8 cellular contexts compared by ENCODE assay signal in the genomic region with DNA sequence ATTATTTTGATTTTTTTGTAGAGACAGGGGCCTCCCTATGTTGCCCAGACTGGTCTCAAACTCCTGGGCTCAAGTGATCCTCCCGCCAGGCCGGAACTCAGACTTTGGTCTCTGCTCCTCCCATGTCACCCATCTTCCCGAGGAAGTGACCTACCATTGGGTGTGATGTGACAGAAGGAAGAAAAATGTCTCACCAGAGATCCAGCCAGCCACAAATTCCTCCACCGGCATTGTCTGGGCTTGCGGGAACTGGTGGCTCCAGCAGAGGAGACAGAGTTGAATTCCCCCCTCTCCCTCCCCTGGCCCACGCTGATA. TPM values are rescaled to one million over a fixed set of nuclear protein-coding genes. Genes with fewer than 3 reads are reported as not detected.
DNase-seq lines count a peak whose midpoint lies in the region; ATAC-seq, FAIRE-seq and TF ChIP-seq lines count a peak whose summit lies in the region.

No MANE protein-coding gene starts in this region.

- FAIRE-seq in pancreas (lab: Jason Lieb, UNC) (no peak), D721Med (lab: Jason Lieb, UNC) (no peak)

- H3K9me3 ChIP-seq in SU-DHL-6 (ENCODE audit: insufficient read depth, low read length): no peaks in the 10 kb centered on the region
- H3K9me3 ChIP-seq in esophagus squamous epithelium: no peaks in the 10 kb centered on the region
- no peaks in the 10 kb centered on the region for H3K9me3 ChIP-seq in pancreas

- H3K79me2 ChIP-seq in SU-DHL-6 (ENCODE audit: insufficient read depth, low read length): peaks cover 2% of the 10 kb centered on the region

- H3K9me2 ChIP-seq in SU-DHL-6 (replicated peaks; ENCODE audit: insufficient read depth, low read length): no peaks in the 10 kb centered on the region

- 0 out of 2 replicates have a peak, but pooled peaks cover 5% of the 10 kb centered on the region for H3F3A ChIP-seq in SU-DHL-6 (ENCODE audit: insufficient read depth)

- WGBS in esophagus squamous epithelium, 2 donors: 0 to 4% methylated on average over 4 to 5 of the region's 6 CpGs
- 1 to 3% methylated on average over 6 of the region's 6 CpGs for WGBS in pancreas, 2 donors

- TF ChIP-seq CTCF in GM12864 (IDR thresholded peaks at IDR 0.05; ENCODE audit: low read depth, low read length, missing control alignments) (no peak), SU-DHL-6 (IDR thresholded peaks at IDR 0.05; ENCODE audit: insufficient read depth, low read length, poor library complexity, severe bottlenecking) (no peak), esophagus squamous epithelium (IDR thresholded peaks at IDR 0.05) (no peak), pancreas (IDR thresholded peaks at IDR 0.05) (no peak), D721Med (IDR thresholded peaks at IDR 0.05; ENCODE audit: insufficient read depth, missing control alignments) (no peak)

- H3K4me2 ChIP-seq in SU-DHL-6 (ENCODE audit: low read depth, low read length, poor library complexity, severe bottlenecking): peak overlapping the region; percentile 67

- peak overlapping the region; percentile 56 for H3K9ac ChIP-seq in SU-DHL-6 (ENCODE audit: low read length)

- peaks cover 30 to 79% (median 54%) of the 10 kb centered on the region in 3 donors for H3K4me1 ChIP-seq in esophagus squamous epithelium
- H3K4me1 ChIP-seq in pancreas: peaks cover 46 to 59% (median 57%) of the 10 kb centered on the region in 3 donors

- H4K20me1 ChIP-seq in SU-DHL-6 (ENCODE audit: low read depth, low read length): no peaks in the 10 kb centered on the region

- intact Hi-C loops in esophagus squamous epithelium (cut with DNase I): loop anchor here (5.0 kb wide), 1 partner anchor 36 kb away; no protein-coding TSS in a partner anchor
- intact Hi-C loops in pancreas (cut with DNase I): no loop called here

- peak; percentile 10 for ATAC-seq in HG02678 (IDR thresholded peaks at IDR 0.05; ENCODE audit: unreplicated experiment)
- no peak for ATAC-seq in pancreas
- no peak for ATAC-seq in GM21717 (IDR thresholded peaks at IDR 0.05; ENCODE audit: unreplicated experiment)

- H3K27me3 ChIP-seq in SU-DHL-6 (ENCODE audit: low read length) (no peaks in the 10 kb centered on the region), esophagus squamous epithelium (no peaks in the 10 kb centered on the region), pancreas (no peaks in the 10 kb centered on the region)

- H3K36me3 ChIP-seq in SU-DHL-6 (ENCODE audit: low read length) (no peaks in the 10 kb centered on the region), esophagus squamous epithelium (no peaks in the 10 kb centered on the region), pancreas (no peaks in the 10 kb centered on the region)

- no peak for TF ChIP-seq POLR2A in esophagus squamous epithelium (IDR thresholded peaks at IDR 0.05)

- peak overlapping the region; percentile 64 for H3K27ac ChIP-seq in SU-DHL-6 (ENCODE audit: low read depth, low read length)
- H3K27ac ChIP-seq in esophagus squamous epithelium: peak overlapping the region; percentile 95 to 99 (median 98)
- peak overlapping the region; percentile 98 to 99 (median 99) for H3K27ac ChIP-seq in pancreas

- H3K4me3 ChIP-seq in GM12864 (ENCODE audit: low read depth, low read length): peak overlapping the region; percentile 69
- peak overlapping the region; percentile 43 for H3K4me3 ChIP-seq in SU-DHL-6 (ENCODE audit: insufficient read depth, low read length, poor library complexity, severe bottlenecking)
- H3K4me3 ChIP-seq in esophagus squamous epithelium: peak overlapping the region; percentile 23 to 68 (median 46)
- peak overlapping the region; percentile 10 to 45 (median 30) for H3K4me3 ChIP-seq in pancreas

- peak overlapping the region; percentile 87 for H2AFZ ChIP-seq in SU-DHL-6 (ENCODE audit: low read depth, low read length, severe bottlenecking)

- DNase-seq in GM12864 (ENCODE audit: low read depth) (no peak), esophagus squamous epithelium (lab: John Stamatoyannopoulos, UW) (no peak), pancreas (no peak), D721Med (ENCODE audit: insufficient read length, low spot score) (no peak)
- no peak for DNase-seq in activated CD8-positive, alpha-beta memory T cell treated with anti-CD3 and anti-CD28 coated beads, Interleukin-2, amount 50 U/mL, for 48 hours

RNA-seq across cellular contexts. Expression of a gene that starts 0.8 kb away (rescaled TPM):
- 1 to 10 TPM; 1.9 to 7.7 (median 4.0) TPM for total RNA-seq in esophagus squamous epithelium
- 10 to 100 TPM; 16.2 to 53.4 (median 26.3) TPM for total RNA-seq in pancreas
- polyA plus RNA-seq in pancreas: 10 to 100 TPM; 38.0 to 58.2 TPM

RNA-seq across cellular contexts. Expression of a gene that starts 4.8 kb away (rescaled TPM):
- total RNA-seq in esophagus squamous epithelium (10 to 100 TPM; 44.1 to 88.7 (median 81.0) TPM), pancreas (10 to 100 TPM; 15.4 to 28.9 (median 18.8) TPM)
- polyA plus RNA-seq in pancreas: 10 to 100 TPM; 15.0 to 15.7 TPM

RNA-seq across cellular contexts. Expression of a gene that starts 27.1 kb away (rescaled TPM):
- total RNA-seq in esophagus squamous epithelium (1 to 10 TPM in 1 of 4 donors, under 1 TPM in 3; 0.13 to 1.3 (median 0.56) TPM), pancreas (under 1 TPM in 4 of 6 donors, not detected in 2; 0.06 to 0.16 (median 0.13) TPM)
- polyA plus RNA-seq in pancreas: under 1 TPM; 0.15 to 0.68 TPM

RNA-seq across cellular contexts. Expression of a gene that starts 40.9 kb away (rescaled TPM):
- 100 to 1,000 TPM in 3 of 4 donors, 10 to 100 TPM in 1; 30.6 to 705 (median 357) TPM for total RNA-seq in esophagus squamous epithelium
- 1,000 to 10,000 TPM in 1 of 6 donors, 100 to 1,000 TPM in 5; 295 to 1,475 (median 528) TPM for total RNA-seq in pancreas
- polyA plus RNA-seq in pancreas: 1,000 to 10,000 TPM; 1,390 to 2,770 TPM

RNA-seq across cellular contexts. Expression of a gene that starts 48.0 kb away (rescaled TPM):
- total RNA-seq in esophagus squamous epithelium: 10 to 100 TPM; 18.7 to 35.3 (median 23.8) TPM
- total RNA-seq in pancreas: 10 to 100 TPM; 16.6 to 28.0 (median 21.5) TPM
- polyA plus RNA-seq in pancreas: 10 to 100 TPM; 11.7 to 19.6 TPM
